11 cellular contexts compared by ENCODE assay signal in the genomic region with DNA sequence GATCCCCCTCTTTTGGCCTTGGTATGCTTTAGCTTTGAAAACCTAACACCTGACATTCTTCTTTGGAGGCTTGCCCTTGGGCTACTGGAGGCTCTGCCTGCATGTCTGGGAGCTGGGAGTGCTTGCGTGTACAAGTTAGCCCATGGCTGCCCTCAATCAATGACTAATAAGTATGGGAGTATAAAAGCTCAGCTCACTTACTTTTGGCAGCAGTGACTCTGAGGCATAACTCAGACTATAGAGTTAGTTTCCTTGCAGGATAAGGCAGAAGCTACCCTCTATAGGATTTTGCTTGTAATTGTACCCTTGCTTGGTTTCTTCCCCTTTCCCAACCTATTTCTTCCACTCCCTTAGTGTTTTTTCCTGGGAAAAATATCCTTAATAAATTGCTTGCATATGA.
DNase-seq lines count a peak whose midpoint lies in the region; TF ChIP-seq lines count a peak whose summit lies in the region.
"Had no signal": no experiment of that assay in that cellular context is flagged by ENCODE, and none has a peak within 500 bp of the region (broad histone marks: within the 10 kb centered on the region; RNA-seq: fewer than 3 reads in every experiment).

No MANE protein-coding gene starts in this region.

- H3K79me2 ChIP-seq in neural progenitor cell (ENCODE audit: low read depth) = no peaks in the 10 kb centered on the region
- H3K79me2 ChIP-seq in Karpas-422 (ENCODE audit: low read length) = no peaks in the 10 kb centered on the region

- H3K4me3 Mint-ChIP-seq in endodermal cell (no peak overlapping the region), neural progenitor cell (no peak overlapping the region)
- no peak overlapping the region for H3K4me3 Mint-ChIP-seq in activated T-helper 2 cell treated with anti-CD3 and anti-CD28 coated beads, Interferon-gamma antibody, Interleukin-2, Interleukin-4, amounts not matched to agents 10 μg/mL and 5 μg/mL and 100 μg/mL, durations not matched to agents 14 hours and 24 hours and 36 hours (ENCODE audit: low read depth)
- H3K4me3 Mint-ChIP-seq: activated naive CD8-positive, alpha-beta T cell treated with anti-CD3 and anti-CD28 coated beads, Interleukin-2, amount 10 ng/mL, durations not matched to agents 7 days and 5 days; nephron progenitor cell had no signal

- DNase-seq in EL = peak; percentile 65
- DNase-seq in NCI-H226 = peak; percentile 81
- DNase-seq in endodermal cell = peak; percentile 48
- DNase-seq in neural progenitor cell (ENCODE audit: low spot score) = no peak
- DNase-seq in testis = no peak
- DNase-seq in activated T-helper 2 cell treated with anti-CD3 and anti-CD28 coated beads, Interferon-gamma antibody, Interleukin-2, Interleukin-4, amounts not matched to agents 10 μg/mL and 5 μg/mL and 100 μg/mL, durations not matched to agents 14 hours and 24 hours and 36 hours (ENCODE audit: low spot score) = no peak
- DNase-seq in Karpas-422 = no peak
- no peak for DNase-seq in coronary artery (ENCODE audit: low spot score)
- DNase-seq: activated naive CD8-positive, alpha-beta T cell treated with anti-CD3 and anti-CD28 coated beads, Interleukin-2, amount 10 ng/mL, durations not matched to agents 7 days and 5 days; left cardiac atrium; nephron progenitor cell had no signal

- no peak overlapping the region for H3K4me2 ChIP-seq in neural progenitor cell
- H3K4me2 ChIP-seq in Karpas-422 (ENCODE audit: low read depth, low read length, poor library complexity, severe bottlenecking) = no peak overlapping the region

- TF ChIP-seq CTCF in endodermal cell (conservative IDR thresholded peaks at IDR 0.05) (peak; percentile 59), neural progenitor cell (IDR thresholded peaks at IDR 0.05) (peak; percentile 22), testis (IDR thresholded peaks at IDR 0.05) (no peak), coronary artery (IDR thresholded peaks at IDR 0.05) (no peak)

- H3K9ac ChIP-seq in endodermal cell (ENCODE audit: extremely low read depth, low read length, poor library complexity, severe bottlenecking) (no peak overlapping the region), neural progenitor cell (no peak overlapping the region), Karpas-422 (ENCODE audit: low read length) (no peak overlapping the region)

- WGBS in endodermal cell (ENCODE audit: insufficient coverage in 1 of 2, insufficient read length in 1 of 2), 2 experiments = 57% methylated on average over 1 of the region's 1 CpG; no CpG with 5 or more reads in 1 of the 2 experiments
- 78 to 92% methylated on average over 1 of the region's 1 CpG for WGBS in testis, 2 donors

- H3K9me2 ChIP-seq in Karpas-422 (replicated peaks; ENCODE audit: insufficient read depth, low read length) = no peaks in the 10 kb centered on the region

- H3K27ac ChIP-seq in endodermal cell (ENCODE audit: low read depth, low read length) = no peak overlapping the region
- H3K27ac ChIP-seq in neural progenitor cell = no peak overlapping the region
- no peak overlapping the region for H3K27ac ChIP-seq in testis
- H3K27ac ChIP-seq in Karpas-422 (ENCODE audit: low read length) = no peak overlapping the region
- H3K27ac ChIP-seq in coronary artery = no peak overlapping the region

- no peak for TF ChIP-seq POLR2A in testis (IDR thresholded peaks at IDR 0.05)

- no peaks in the 10 kb centered on the region for H3K4me1 ChIP-seq in endodermal cell (ENCODE audit: control insufficient read depth, insufficient read depth, low read length)
- no peaks in the 10 kb centered on the region for H3K4me1 ChIP-seq in neural progenitor cell
- H3K4me1 ChIP-seq in testis = no peaks in the 10 kb centered on the region
- H3K4me1 ChIP-seq in Karpas-422 (ENCODE audit: low read length) = no peaks in the 10 kb centered on the region

- H3K4me3 ChIP-seq in endodermal cell (ENCODE audit: low read length) = no peak overlapping the region
- H3K4me3 ChIP-seq in neural progenitor cell = no peak overlapping the region
- no peak overlapping the region for H3K4me3 ChIP-seq in testis
- no peak overlapping the region for H3K4me3 ChIP-seq in Karpas-422 (ENCODE audit: low read length)
- no peak overlapping the region for H3K4me3 ChIP-seq in coronary artery

- H3K9me3 Mint-ChIP-seq in endodermal cell (peaks cover 8% of the 10 kb centered on the region), neural progenitor cell (no peaks in the 10 kb centered on the region)
- no peaks in the 10 kb centered on the region for H3K9me3 Mint-ChIP-seq in activated T-helper 2 cell treated with anti-CD3 and anti-CD28 coated beads, Interferon-gamma antibody, Interleukin-2, Interleukin-4, amounts not matched to agents 10 μg/mL and 5 μg/mL and 100 μg/mL, durations not matched to agents 14 hours and 24 hours and 36 hours

- H3K4me1 Mint-ChIP-seq in endodermal cell (peaks cover 17% of the 10 kb centered on the region), neural progenitor cell (peaks cover 4% of the 10 kb centered on the region)
- H3K4me1 Mint-ChIP-seq in activated T-helper 2 cell treated with anti-CD3 and anti-CD28 coated beads, Interferon-gamma antibody, Interleukin-2, Interleukin-4, amounts not matched to agents 10 μg/mL and 5 μg/mL and 100 μg/mL, durations not matched to agents 14 hours and 24 hours and 36 hours (ENCODE audit: low read depth) = no peaks in the 10 kb centered on the region
- H3K4me1 Mint-ChIP-seq: nephron progenitor cell had no signal

- H2AFZ ChIP-seq in neural progenitor cell (replicated peaks) (no peak overlapping the region), Karpas-422 (ENCODE audit: low read length) (no peak overlapping the region)

- H4K20me1 ChIP-seq in neural progenitor cell (ENCODE audit: low read depth) (no peaks in the 10 kb centered on the region), Karpas-422 (ENCODE audit: insufficient read depth, low read depth, low read length) (no peaks in the 10 kb centered on the region)

- H3K27me3 Mint-ChIP-seq in endodermal cell (ENCODE audit: insufficient read depth) = no peaks in the 10 kb centered on the region
- peaks cover 2% of the 10 kb centered on the region for H3K27me3 Mint-ChIP-seq in neural progenitor cell (ENCODE audit: insufficient read depth, low read depth)
- no peaks in the 10 kb centered on the region for H3K27me3 Mint-ChIP-seq in activated T-helper 2 cell treated with anti-CD3 and anti-CD28 coated beads, Interferon-gamma antibody, Interleukin-2, Interleukin-4, amounts not matched to agents 10 μg/mL and 5 μg/mL and 100 μg/mL, durations not matched to agents 14 hours and 24 hours and 36 hours (ENCODE audit: low read depth)
- H3K27me3 Mint-ChIP-seq: activated naive CD8-positive, alpha-beta T cell treated with anti-CD3 and anti-CD28 coated beads, Interleukin-2, amount 10 ng/mL, durations not matched to agents 7 days and 5 days had no signal

- H3K36me3 ChIP-seq in endodermal cell (ENCODE audit: control insufficient read depth, insufficient read depth, low read length) (no peaks in the 10 kb centered on the region), neural progenitor cell (no peaks in the 10 kb centered on the region), testis (ENCODE audit: low read depth, missing control alignments) (no peaks in the 10 kb centered on the region), Karpas-422 (ENCODE audit: insufficient read depth, low read length) (no peaks in the 10 kb centered on the region)

- H3K9me3 ChIP-seq in endodermal cell (ENCODE audit: control insufficient read depth, low read length) (peaks cover 4% of the 10 kb centered on the region), neural progenitor cell (ENCODE audit: low read depth) (no peaks in the 10 kb centered on the region), testis (no peaks in the 10 kb centered on the region), Karpas-422 (ENCODE audit: low read length) (peaks cover 22% of the 10 kb centered on the region)

- intact Hi-C loops in testis (cut with DNase I; ENCODE audit: low total_unique reads) = no loop called here
- intact Hi-C loops in activated T-helper 2 cell treated with anti-CD3 and anti-CD28 coated beads, Interferon-gamma antibody, Interleukin-2, Interleukin-4, amounts not matched to agents 10 μg/mL and 5 μg/mL and 100 μg/mL, durations not matched to agents 14 hours and 24 hours and 36 hours (cut with micrococcal nuclease) = no loop called here

- H3K27ac Mint-ChIP-seq in endodermal cell (no peak overlapping the region), neural progenitor cell (no peak overlapping the region)
- no peak overlapping the region for H3K27ac Mint-ChIP-seq in activated T-helper 2 cell treated with anti-CD3 and anti-CD28 coated beads, Interferon-gamma antibody, Interleukin-2, Interleukin-4, amounts not matched to agents 10 μg/mL and 5 μg/mL and 100 μg/mL, durations not matched to agents 14 hours and 24 hours and 36 hours
- H3K27ac Mint-ChIP-seq: activated naive CD8-positive, alpha-beta T cell treated with anti-CD3 and anti-CD28 coated beads, Interleukin-2, amount 10 ng/mL, durations not matched to agents 7 days and 5 days; nephron progenitor cell had no signal

- no peaks in the 10 kb centered on the region for H3F3A ChIP-seq in neural progenitor cell (ENCODE audit: low read depth)

- H3K36me3 Mint-ChIP-seq in endodermal cell (ENCODE audit: low read depth) (no peaks in the 10 kb centered on the region), neural progenitor cell (no peaks in the 10 kb centered on the region)
- no peaks in the 10 kb centered on the region for H3K36me3 Mint-ChIP-seq in activated T-helper 2 cell treated with anti-CD3 and anti-CD28 coated beads, Interferon-gamma antibody, Interleukin-2, Interleukin-4, amounts not matched to agents 10 μg/mL and 5 μg/mL and 100 μg/mL, durations not matched to agents 14 hours and 24 hours and 36 hours (ENCODE audit: low read depth)
- H3K36me3 Mint-ChIP-seq: activated naive CD8-positive, alpha-beta T cell treated with anti-CD3 and anti-CD28 coated beads, Interleukin-2, amount 10 ng/mL, durations not matched to agents 7 days and 5 days had no signal

- H3K27me3 ChIP-seq in endodermal cell (ENCODE audit: control insufficient read depth, insufficient read depth, low read length, poor library complexity, severe bottlenecking) (no peaks in the 10 kb centered on the region), neural progenitor cell (no peaks in the 10 kb centered on the region), testis (no peaks in the 10 kb centered on the region), Karpas-422 (ENCODE audit: low read length) (no peaks in the 10 kb centered on the region)

Comparison
In these comparisons a context has a peak if more than half of its experiments do, and no peak if none do; other contexts are left out.
1. DNase-seq: peak in EL (single experiment), NCI-H226 (single experiment) and endodermal cell (single experiment); none in neural progenitor cell (single experiment), testis (single experiment), activated T-helper 2 cell treated with anti-CD3 and anti-CD28 coated beads, Interferon-gamma antibody, Interleukin-2, Interleukin-4, amounts not matched to agents 10 μg/mL and 5 μg/mL and 100 μg/mL, durations not matched to agents 14 hours and 24 hours and 36 hours (single experiment), Karpas-422 (single experiment) and coronary artery (single experiment).
2. CTCF ChIP-seq: peak in endodermal cell (single experiment) and neural progenitor cell (single experiment); none in testis (0 of 3) and coronary artery (single experiment).